1 cellular context compared by ENCODE assay signal in genomic region chr1:156572663-156573018, GRCh38.
TF ChIP-seq lines count a peak whose summit lies in the region.

No MANE protein-coding gene starts in this region.

TF ChIP-seq in H1, 55 proteins besides CTCF, POLR2A, EP300 and RAD21:
- TF ChIP-seq, protein P1, sequence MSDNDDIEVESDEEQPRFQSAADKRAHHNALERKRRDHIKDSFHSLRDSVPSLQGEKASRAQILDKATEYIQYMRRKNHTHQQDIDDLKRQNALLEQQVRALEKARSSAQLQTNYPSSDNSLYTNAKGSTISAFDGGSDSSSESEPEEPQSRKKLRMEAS (IDR thresholded peaks at IDR 0.05): no peak
- no peak for TF ChIP-seq ASH2L (IDR thresholded peaks at IDR 0.05; ENCODE audit: low read length)
- no peak for TF ChIP-seq TBP (IDR thresholded peaks at IDR 0.05; ENCODE audit: low read depth, low read length)
- TF ChIP-seq CHD2 (IDR thresholded peaks at IDR 0.05; ENCODE audit: low read length): no peak
- TF ChIP-seq BRCA1 (IDR thresholded peaks at IDR 0.05; ENCODE audit: low read depth, low read length): no peak
- TF ChIP-seq TAF1 (IDR thresholded peaks at IDR 0.05; ENCODE audit: low read depth, low read length): no peak
- no peak for TF ChIP-seq POLR2AphosphoS5 (IDR thresholded peaks at IDR 0.05; ENCODE audit: low read depth, low read length)
- TF ChIP-seq SP2 (IDR thresholded peaks at IDR 0.05; ENCODE audit: low read length): no peak
- TF ChIP-seq HDAC6 (IDR thresholded peaks at IDR 0.05; ENCODE audit: low read depth, low read length): no peak
- no peak for TF ChIP-seq JUND (IDR thresholded peaks at IDR 0.05; ENCODE audit: low read length)
- no peak for TF ChIP-seq NRF1 (IDR thresholded peaks at IDR 0.05; ENCODE audit: low read depth, low read length)
- no peak for TF ChIP-seq KDM1A (IDR thresholded peaks at IDR 0.05; ENCODE audit: borderline replicate concordance, low read length)
- no peak for TF ChIP-seq FOSL1 (IDR thresholded peaks at IDR 0.05; ENCODE audit: insufficient read depth, low read depth, low read length)
- no peak for TF ChIP-seq TAF7 (optimal IDR thresholded peaks at IDR 0.05; ENCODE audit: borderline replicate concordance, low read depth, low read length)
- TF ChIP-seq RBBP5 (IDR thresholded peaks at IDR 0.05; ENCODE audit: borderline replicate concordance, low read depth, low read length): no peak
- TF ChIP-seq EGR1 (IDR thresholded peaks at IDR 0.05; ENCODE audit: borderline replicate concordance, low read depth, low read length): no peak
